11 cellular contexts compared by ENCODE assay signal in the genomic region with DNA sequence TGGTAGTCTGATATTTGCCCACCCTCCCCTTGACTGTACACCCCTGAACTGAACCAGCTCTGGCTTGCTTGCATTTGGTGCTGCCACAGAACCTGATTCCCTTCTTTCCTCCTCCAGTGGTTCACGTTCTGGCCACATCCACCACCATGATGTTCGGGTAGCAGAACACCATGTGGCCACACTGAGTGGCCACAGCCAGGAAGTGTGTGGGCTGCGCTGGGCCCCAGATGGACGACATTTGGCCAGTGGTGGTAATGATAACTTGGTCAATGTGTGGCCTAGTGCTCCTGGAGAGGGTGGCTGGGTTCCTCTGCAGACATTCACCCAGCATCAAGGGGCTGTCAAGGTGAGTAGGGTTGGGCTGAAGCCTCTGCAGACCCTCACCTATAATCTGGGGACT. TPM values are rescaled to one million over a fixed set of nuclear protein-coding genes. Genes with fewer than 3 reads are reported as not detected.
DNase-seq lines count a peak whose midpoint lies in the region; ATAC-seq and TF ChIP-seq lines count a peak whose summit lies in the region.
"Had no signal": no experiment of that assay in that cellular context is flagged by ENCODE, and none has a peak within 500 bp of the region (broad histone marks: within the 10 kb centered on the region; RNA-seq: fewer than 3 reads in every experiment).

No MANE protein-coding gene starts in this region.

- no peaks in the 10 kb centered on the region for H3K9me3 Mint-ChIP-seq in activated CD4-positive, alpha-beta memory T cell treated with anti-CD3 and anti-CD28 coated beads, Interleukin-2, amount 10 ng/mL, durations not matched to agents 7 days and 5 days
- H3K9me3 Mint-ChIP-seq: activated B cell treated with CpG ODN at 0.5 μM for 24 hours had no signal

- H3K27ac Mint-ChIP-seq in activated CD4-positive, alpha-beta memory T cell treated with anti-CD3 and anti-CD28 coated beads, Interleukin-2, amount 10 ng/mL, durations not matched to agents 7 days and 5 days: peak overlapping the region; percentile 80
- H3K27ac Mint-ChIP-seq: activated B cell treated with CpG ODN at 0.5 μM for 24 hours had no signal

- peaks cover 76% of the 10 kb centered on the region for H3K36me3 Mint-ChIP-seq in activated CD4-positive, alpha-beta memory T cell treated with anti-CD3 and anti-CD28 coated beads, Interleukin-2, amount 10 ng/mL, durations not matched to agents 7 days and 5 days (ENCODE audit: low read depth)

- in situ Hi-C loops in HAP-1 (cut with MboI; ENCODE audit: low sequenced_read_pairs): no loop called here

- H3K9me3 ChIP-seq in HAP-1 (no peaks in the 10 kb centered on the region), iPS-20b (ENCODE audit: insufficient read depth, low read depth, low read length) (no peaks in the 10 kb centered on the region)
- H3K9me3 ChIP-seq: tibial artery had no signal

- TF ChIP-seq CTCF in AG10803 (conservative IDR thresholded peaks at IDR 0.05; ENCODE audit: low read length) (no peak), GM10248 (IDR thresholded peaks at IDR 0.05; ENCODE audit: control extremely low read depth, extremely low read depth, low read depth, missing control alignments) (no peak)

- CTCF ChIA-PET in activated CD4-positive, alpha-beta memory T cell treated with anti-CD3 and anti-CD28 coated beads, Interleukin-2, amount 10 ng/mL, durations not matched to agents 7 days and 5 days (lab: Charles Lee): no interaction called here
- CTCF ChIA-PET in GM10248 (lab: Yijun Ruan, JAX): interaction anchor here (0.8 to 1.0 kb wide), 2 partner anchors 8 to 134 kb away, joined by 3 to 4 read pairs; partner anchors contain the start of gene ELOVL1

- DNase-seq in AG10803 (ENCODE audit: low read depth): no peak
- no peak for DNase-seq in HAP-1 (ENCODE audit: low spot score in 2 of 2)
- no peak for DNase-seq in activated CD4-positive, alpha-beta memory T cell treated with anti-CD3 and anti-CD28 coated beads, Interleukin-2, amount 10 ng/mL, durations not matched to agents 7 days and 5 days
- no peak for DNase-seq in GM10248 (ENCODE audit: extremely low spot score)
- no peak for DNase-seq in NCI-H2081 (lab: John Stamatoyannopoulos, UW)
- DNase-seq: activated B cell treated with CpG ODN at 0.5 μM for 24 hours, tibial artery had no signal

- H3K27me3 ChIP-seq in HAP-1 (ENCODE audit: low read depth): no peaks in the 10 kb centered on the region
- no peaks in the 10 kb centered on the region for H3K27me3 ChIP-seq in iPS-20b (ENCODE audit: insufficient read depth, low read length)
- H3K27me3 ChIP-seq: tibial artery had no signal

- peak overlapping the region; percentile 98 for H3K4me3 Mint-ChIP-seq in activated CD4-positive, alpha-beta memory T cell treated with anti-CD3 and anti-CD28 coated beads, Interleukin-2, amount 10 ng/mL, durations not matched to agents 7 days and 5 days

- H3K9ac ChIP-seq in iPS-20b (ENCODE audit: low read depth, low read length): peak overlapping the region; percentile 97

- peak overlapping the region; percentile 68 for H3K4me3 ChIP-seq in AG10803 (ENCODE audit: low read length)
- peak overlapping the region; percentile 88 for H3K4me3 ChIP-seq in HAP-1
- H3K4me3 ChIP-seq in iPS-20b (ENCODE audit: low read length): peak overlapping the region; percentile 80
- H3K4me3 ChIP-seq: tibial artery had no signal

- H3K27ac ChIP-seq in iPS-20b (ENCODE audit: low read length): no peak overlapping the region
- H3K27ac ChIP-seq: tibial artery had no signal

- no peaks in the 10 kb centered on the region for H3K27me3 Mint-ChIP-seq in activated CD4-positive, alpha-beta memory T cell treated with anti-CD3 and anti-CD28 coated beads, Interleukin-2, amount 10 ng/mL, durations not matched to agents 7 days and 5 days
- H3K27me3 Mint-ChIP-seq: activated B cell treated with CpG ODN at 0.5 μM for 24 hours had no signal

- peaks cover 68% of the 10 kb centered on the region for H3K36me3 ChIP-seq in HAP-1 (replicated peaks)
- H3K36me3 ChIP-seq in iPS-20b (ENCODE audit: insufficient read depth, low read depth, low read length): peaks cover 60% of the 10 kb centered on the region

- ATAC-seq in GM18870 (IDR thresholded peaks at IDR 0.05; ENCODE audit: unreplicated experiment) (no peak), GM21515 (IDR thresholded peaks at IDR 0.05; ENCODE audit: unreplicated experiment) (no peak)

- POLR2A ChIA-PET in activated CD4-positive, alpha-beta memory T cell treated with anti-CD3 and anti-CD28 coated beads, Interleukin-2, amount 10 ng/mL, durations not matched to agents 7 days and 5 days (lab: Charles Lee): interaction anchor here (0.6 to 4.3 kb wide), 4 partner anchors 7 to 513 kb away, joined by 3 to 73 read pairs (median 4); partner anchors contain the start of genes ELOVL1, MED8 and SZT2
- POLR2A ChIA-PET in GM10248 (lab: Yijun Ruan, JAX): no interaction called here

- H3K4me1 ChIP-seq in HAP-1 (peaks cover 17% of the 10 kb centered on the region), iPS-20b (ENCODE audit: insufficient read depth, low read length) (peaks cover 13% of the 10 kb centered on the region)

- H3K4me1 Mint-ChIP-seq in activated CD4-positive, alpha-beta memory T cell treated with anti-CD3 and anti-CD28 coated beads, Interleukin-2, amount 10 ng/mL, durations not matched to agents 7 days and 5 days: peaks cover 68% of the 10 kb centered on the region

RNA-seq across cellular contexts. Expression of gene CDC20, which starts 1.8 kb away (rescaled TPM):
- total RNA-seq in activated CD4-positive, alpha-beta memory T cell treated with anti-CD3 and anti-CD28 coated beads, Interleukin-2, amount 10 ng/mL, durations not matched to agents 7 days and 5 days: 100 to 1,000 TPM; 130 to 141 TPM

RNA-seq across cellular contexts. Expression of gene ELOVL1, which starts 7.2 kb away (rescaled TPM):
- 10 to 100 TPM; 71.8 to 74.1 TPM for total RNA-seq in activated CD4-positive, alpha-beta memory T cell treated with anti-CD3 and anti-CD28 coated beads, Interleukin-2, amount 10 ng/mL, durations not matched to agents 7 days and 5 days

RNA-seq across cellular contexts. Expression of gene MPL, which starts 23.0 kb away (rescaled TPM):
- total RNA-seq in activated CD4-positive, alpha-beta memory T cell treated with anti-CD3 and anti-CD28 coated beads, Interleukin-2, amount 10 ng/mL, durations not matched to agents 7 days and 5 days: not detected
- total RNA-seq: activated B cell treated with CpG ODN at 0.5 μM for 24 hours, frontal cortex had no signal

RNA-seq across cellular contexts. Expression of gene MED8, which starts 29.0 kb away (rescaled TPM):
- 10 to 100 TPM; 35.6 to 36.9 TPM for total RNA-seq in activated CD4-positive, alpha-beta memory T cell treated with anti-CD3 and anti-CD28 coated beads, Interleukin-2, amount 10 ng/mL, durations not matched to agents 7 days and 5 days

RNA-seq across cellular contexts. Expression of gene SZT2, which starts 29.1 kb away (rescaled TPM):
- 10 to 100 TPM; 55.6 to 57.8 TPM for total RNA-seq in activated CD4-positive, alpha-beta memory T cell treated with anti-CD3 and anti-CD28 coated beads, Interleukin-2, amount 10 ng/mL, durations not matched to agents 7 days and 5 days
